ENCODE assay signal across 1 cellular context in genomic region chr6:26071135-26071534, GRCh38.
TF ChIP-seq lines count a peak whose summit lies in the region.

No MANE protein-coding gene starts in this region.

TF ChIP-seq in GM23338, 12 proteins besides CTCF, POLR2A, EP300 and RAD21 (continued from another document):
- TF ChIP-seq ZNF462 (CRISPR knock-in tag; IDR thresholded peaks at IDR 0.05) (no peak), CREB1 (CRISPR knock-in tag; IDR thresholded peaks at IDR 0.05; ENCODE audit: low read depth) (no peak), REST (IDR thresholded peaks at IDR 0.05; ENCODE audit: unreplicated experiment) (no peak), JUNB (IDR thresholded peaks at IDR 0.05; ENCODE audit: unreplicated experiment) (no peak), STAT1 (IDR thresholded peaks at IDR 0.05; ENCODE audit: unreplicated experiment) (no peak)
